Comparison of ENCODE assay signal across 17 cellular contexts in the genomic region with DNA sequence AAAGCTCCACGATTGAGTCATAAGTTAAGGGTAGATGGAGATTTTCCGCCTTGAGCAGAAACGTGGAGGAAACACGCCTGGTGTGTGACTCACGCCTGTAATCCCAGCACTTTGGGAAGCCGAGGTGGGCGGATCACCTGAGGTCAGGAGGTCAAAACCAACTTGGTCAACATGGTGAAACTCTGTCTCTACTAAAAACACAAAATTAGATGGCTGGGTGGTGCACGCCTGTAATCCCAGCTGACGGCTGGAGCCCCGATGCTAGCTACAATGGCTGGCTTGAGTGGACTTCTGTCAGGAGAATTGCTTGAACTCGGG. TPM values are rescaled to one million over a fixed set of nuclear protein-coding genes. Genes with fewer than 3 reads are reported as not detected.
DNase-seq lines count a peak whose midpoint lies in the region; ATAC-seq, FAIRE-seq and TF ChIP-seq lines count a peak whose summit lies in the region.
"Had no signal": no experiment of that assay in that cellular context is flagged by ENCODE, and none has a peak within 500 bp of the region (broad histone marks: within the 10 kb centered on the region; RNA-seq: fewer than 3 reads in every experiment).

No MANE protein-coding gene starts in this region.

- peaks cover 11% of the 10 kb centered on the region for H3K4me1 Mint-ChIP-seq in T-helper 17 cell
- peaks cover 0 to 3% of the 10 kb centered on the region in 2 donors for H3K4me1 Mint-ChIP-seq in stimulated activated naive B cell treated with anti-CD40 and anti-IgM and Interleukin-4, amounts not matched to agents 10 μg/mL and 1 μg/mL and 100 μg/mL, for 72 hours

- H3K36me3 ChIP-seq in left ventricle myocardium inferior = peaks cover 58% of the 10 kb centered on the region
- H3K36me3 ChIP-seq in kidney (ENCODE audit: control insufficient read depth in 1 of 2, insufficient read depth in 2 of 2, low read length in 2 of 2) = peaks cover 0 to 14% of the 10 kb centered on the region in 2 donors

- ATAC-seq in Right ventricle myocardium inferior (no peak), T-helper 17 cell (no peak), HG03521 (IDR thresholded peaks at IDR 0.05; ENCODE audit: unreplicated experiment) (no peak)
- ATAC-seq in stimulated activated naive B cell treated with anti-CD40 and anti-IgM and Interleukin-4, amounts not matched to agents 10 μg/mL and 1 μg/mL and 100 μg/mL, for 72 hours (replicated peaks) = no peak
- ATAC-seq: activated CD8-positive, alpha-beta T cell treated with anti-CD3 and anti-CD28 coated beads, Interleukin-2, amount 10 ng/mL, durations not matched to agents 7 days and 5 days; stimulated activated naive CD8-positive, alpha-beta T cell treated with anti-CD3 and anti-CD28 coated beads, Interleukin-15, Interleukin-2, amounts not matched to agents 100 U/mL and 50 U/mL, for 24 hours had no signal

- TF ChIP-seq CTCF in left ventricle myocardium inferior (IDR thresholded peaks at IDR 0.05; ENCODE audit: borderline replicate concordance) (no peak), fibroblast of villous mesenchyme (IDR thresholded peaks at IDR 0.05; ENCODE audit: insufficient read depth, low read depth, low read length) (no peak), kidney (IDR thresholded peaks at IDR 0.05; ENCODE audit: borderline replicate concordance, extremely low read depth, insufficient read depth) (no peak)

- H3K36me3 Mint-ChIP-seq in T-helper 17 cell (ENCODE audit: low read depth) = no peaks in the 10 kb centered on the region
- peaks cover 15 to 50% of the 10 kb centered on the region in 2 donors for H3K36me3 Mint-ChIP-seq in stimulated activated naive B cell treated with anti-CD40 and anti-IgM and Interleukin-4, amounts not matched to agents 10 μg/mL and 1 μg/mL and 100 μg/mL, for 72 hours

- H3K27me3 ChIP-seq in left ventricle myocardium inferior (ENCODE audit: low read depth) = no peaks in the 10 kb centered on the region
- H3K27me3 ChIP-seq: right atrium auricular region had no signal

- DNase-seq in Right ventricle myocardium inferior (ENCODE audit: missing footprints) (peak; percentile 13), left ventricle myocardium inferior (no peak), T-helper 17 cell (no peak), fibroblast of villous mesenchyme (ENCODE audit: low read depth) (peak; percentile 79), germinal center (ENCODE audit: low spot score) (no peak), kidney (no peak)
- DNase-seq in stimulated activated naive B cell treated with anti-CD40 and anti-IgM and Interleukin-4, amounts not matched to agents 10 μg/mL and 1 μg/mL and 100 μg/mL, for 72 hours = no peak
- DNase-seq: activated CD8-positive, alpha-beta T cell treated with anti-CD3 and anti-CD28 coated beads, Interleukin-2, amount 10 ng/mL, durations not matched to agents 7 days and 5 days; activated naive CD4-positive, alpha-beta T cell; NCI-H446; stimulated activated CD4-positive, alpha-beta T cell treated with anti-CD3 and anti-CD28 coated beads, Interleukin-4, amount 100 ng/mL, for 1 hour; stimulated activated naive CD8-positive, alpha-beta T cell treated with anti-CD3 and anti-CD28 coated beads, Interleukin-15, Interleukin-2, amounts not matched to agents 100 U/mL and 50 U/mL, for 24 hours; T-helper 9 cell had no signal

- H3K4me1 ChIP-seq in left ventricle myocardium inferior = peaks cover 14% of the 10 kb centered on the region
- no peaks in the 10 kb centered on the region for H3K4me1 ChIP-seq in kidney (ENCODE audit: control insufficient read depth in 1 of 2, insufficient read depth in 1 of 2, low read depth in 1 of 2, low read length in 2 of 2)

- H3K9me3 ChIP-seq in left ventricle myocardium inferior (replicated peaks) (no peaks in the 10 kb centered on the region), T-helper 17 cell (ENCODE audit: control insufficient read depth, low read length, poor library complexity, severe bottlenecking) (no peaks in the 10 kb centered on the region), kidney (ENCODE audit: control insufficient read depth in 1 of 2, low read length in 2 of 2) (no peaks in the 10 kb centered on the region)
- H3K9me3 ChIP-seq: right atrium auricular region had no signal

- no peak overlapping the region for H3K4me3 Mint-ChIP-seq in T-helper 17 cell
- no peak overlapping the region for H3K4me3 Mint-ChIP-seq in stimulated activated naive B cell treated with anti-CD40 and anti-IgM and Interleukin-4, amounts not matched to agents 10 μg/mL and 1 μg/mL and 100 μg/mL, for 72 hours
- H3K4me3 Mint-ChIP-seq: activated CD8-positive, alpha-beta T cell treated with anti-CD3 and anti-CD28 coated beads, Interleukin-2, amount 10 ng/mL, durations not matched to agents 7 days and 5 days had no signal

- intact Hi-C loops in Right ventricle myocardium inferior (cut with DNase I) = no loop called here
- intact Hi-C loops in left ventricle myocardium inferior (cut with micrococcal nuclease) = no loop called here
- intact Hi-C loops in kidney (cut with DNase I) = no loop called here

- H3K27me3 Mint-ChIP-seq in T-helper 17 cell = no peaks in the 10 kb centered on the region
- no peaks in the 10 kb centered on the region for H3K27me3 Mint-ChIP-seq in stimulated activated naive B cell treated with anti-CD40 and anti-IgM and Interleukin-4, amounts not matched to agents 10 μg/mL and 1 μg/mL and 100 μg/mL, for 72 hours

- H3K27ac Mint-ChIP-seq in T-helper 17 cell = peak overlapping the region; percentile 62
- H3K27ac Mint-ChIP-seq in stimulated activated naive B cell treated with anti-CD40 and anti-IgM and Interleukin-4, amounts not matched to agents 10 μg/mL and 1 μg/mL and 100 μg/mL, for 72 hours = peak overlapping the region; percentile 49
- H3K27ac Mint-ChIP-seq: activated CD8-positive, alpha-beta T cell treated with anti-CD3 and anti-CD28 coated beads, Interleukin-2, amount 10 ng/mL, durations not matched to agents 7 days and 5 days had no signal

- no peak overlapping the region for H3K9ac ChIP-seq in kidney (ENCODE audit: low read length in 2 of 2)

- H3K9me3 Mint-ChIP-seq in stimulated activated naive B cell treated with anti-CD40 and anti-IgM and Interleukin-4, amounts not matched to agents 10 μg/mL and 1 μg/mL and 100 μg/mL, for 72 hours = no peaks in the 10 kb centered on the region

- no peak for FAIRE-seq in kidney (lab: Jason Lieb, UNC)

- H3K27ac ChIP-seq in left ventricle myocardium inferior (replicated peaks) = no peak overlapping the region
- no peak overlapping the region for H3K27ac ChIP-seq in kidney (ENCODE audit: low read depth in 2 of 2, low read length in 2 of 2)
- H3K27ac ChIP-seq: HL-60, PC-9, right atrium auricular region had no signal

- H3K4me3 ChIP-seq in left ventricle myocardium inferior (no peak overlapping the region), fibroblast of villous mesenchyme (ENCODE audit: low read depth, low read length) (no peak overlapping the region), kidney (ENCODE audit: low read length in 2 of 2) (no peak overlapping the region)
- H3K4me3 ChIP-seq: PC-9, right atrium auricular region had no signal

RNA-seq across cellular contexts. Expression of a gene that starts 17.3 kb away (rescaled TPM):
- total RNA-seq in Right ventricle myocardium inferior (18.0 TPM), left ventricle myocardium inferior (16.8 TPM), T-helper 17 cell (10 to 100 TPM; 32.0 to 37.9 TPM), fibroblast of villous mesenchyme (30.7 and 34.1 TPM in 2 replicates), kidney (40.1 TPM)
- 12.2 TPM for polyA plus RNA-seq in kidney (ENCODE audit: insufficient read depth, low read depth, low replicate concordance)

RNA-seq across cellular contexts. Expression of a gene that starts 41.8 kb away (rescaled TPM):
- total RNA-seq in Right ventricle myocardium inferior (54.6 TPM), left ventricle myocardium inferior (71.7 TPM), T-helper 17 cell (10 to 100 TPM; 31.7 to 44.3 TPM), fibroblast of villous mesenchyme (30.2 and 32.5 TPM in 2 replicates), kidney (27.7 TPM)
- 37.3 TPM for polyA plus RNA-seq in kidney (ENCODE audit: insufficient read depth, low read depth, low replicate concordance)

RNA-seq across cellular contexts. Expression of a gene that starts 46.1 kb away (rescaled TPM):
- total RNA-seq in Right ventricle myocardium inferior = 30.5 TPM
- 25.4 TPM for total RNA-seq in left ventricle myocardium inferior
- 1 to 10 TPM; 1.3 to 2.8 TPM for total RNA-seq in T-helper 17 cell
- total RNA-seq in fibroblast of villous mesenchyme = 6.0 and 8.4 TPM in 2 replicates
- 21.9 TPM for total RNA-seq in kidney
- 16.0 TPM for polyA plus RNA-seq in kidney (ENCODE audit: insufficient read depth, low read depth, low replicate concordance)

RNA-seq across cellular contexts. Expression of a gene that starts 53.2 kb away (rescaled TPM):
- total RNA-seq in Right ventricle myocardium inferior = 42.7 TPM
- 39.6 TPM for total RNA-seq in left ventricle myocardium inferior
- 10 to 100 TPM; 65.7 to 75.2 TPM for total RNA-seq in T-helper 17 cell
- total RNA-seq in fibroblast of villous mesenchyme = 200 and 206 TPM in 2 replicates
- total RNA-seq in kidney = 67.2 TPM
- polyA plus RNA-seq in kidney (ENCODE audit: insufficient read depth, low read depth, low replicate concordance) = 80.5 TPM

RNA-seq across cellular contexts. Expression of a gene that starts 54.3 kb away (rescaled TPM):
- total RNA-seq in Right ventricle myocardium inferior = 24.5 TPM
- 27.8 TPM for total RNA-seq in left ventricle myocardium inferior
- total RNA-seq in T-helper 17 cell = 10 to 100 TPM; 77.1 to 85.5 TPM
- total RNA-seq in fibroblast of villous mesenchyme = 35.4 and 45.3 TPM in 2 replicates
- 50.0 TPM for total RNA-seq in kidney
- 37.3 TPM for polyA plus RNA-seq in kidney (ENCODE audit: insufficient read depth, low read depth, low replicate concordance)

Comparison
In these comparisons a context has a peak if more than half of its experiments do, and no peak if none do; other contexts are left out.
1. DNase-seq: peak in Right ventricle myocardium inferior (single experiment) and fibroblast of villous mesenchyme (single experiment); none in left ventricle myocardium inferior (single experiment), T-helper 17 cell (0 of 3), stimulated activated naive B cell treated with anti-CD40 and anti-IgM and Interleukin-4, amounts not matched to agents 10 μg/mL and 1 μg/mL and 100 μg/mL, for 72 hours (single experiment), germinal center (single experiment) and kidney (single experiment).